Comparison of ENCODE assay signal across 11 cellular contexts in the genomic region with DNA sequence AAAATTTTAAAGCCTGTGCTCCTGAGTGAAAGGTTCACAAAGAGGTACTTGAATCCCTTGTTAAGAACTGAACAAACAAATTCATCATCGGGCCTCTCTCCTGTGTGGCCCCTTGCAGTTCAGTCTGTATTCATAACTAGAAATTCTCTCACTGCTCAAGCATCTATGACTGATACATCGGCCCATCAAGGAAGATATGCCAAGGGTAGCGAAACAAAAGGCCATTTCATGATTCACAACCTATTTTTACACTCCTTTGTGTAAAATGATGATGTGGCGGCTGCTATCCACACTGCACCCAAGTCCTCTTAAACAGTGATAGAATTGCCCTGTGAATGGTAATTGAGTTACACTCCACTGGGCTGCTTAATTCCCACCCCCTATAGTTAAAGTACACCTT.
DNase-seq lines count a peak whose midpoint lies in the region; ATAC-seq and TF ChIP-seq lines count a peak whose summit lies in the region.
"Had no signal": no experiment of that assay in that cellular context is flagged by ENCODE, and none has a peak within 500 bp of the region (broad histone marks: within the 10 kb centered on the region; RNA-seq: fewer than 3 reads in every experiment).

No MANE protein-coding gene starts in this region.

- no peaks in the 10 kb centered on the region for H3F3A ChIP-seq in neural cell (ENCODE audit: insufficient read depth, low read length, poor library complexity, severe bottlenecking)

- H3K79me2 ChIP-seq in neural cell (replicated peaks; ENCODE audit: insufficient read depth, low read length), result no peaks in the 10 kb centered on the region

- no peaks in the 10 kb centered on the region for H4K20me1 ChIP-seq in neural cell (ENCODE audit: insufficient read depth)

- peak overlapping the region; percentile 26 for H3K4me2 ChIP-seq in neural cell (ENCODE audit: low read length)

- TF ChIP-seq RAD21 in neural cell (conservative IDR thresholded peaks at IDR 0.05), result no peak

- peak overlapping the region; percentile 1 for H3K4me3 ChIP-seq in neural cell (ENCODE audit: low read length)
- H3K4me3 ChIP-seq: mucosa of descending colon, thoracic aorta had no signal

- no peaks in the 10 kb centered on the region for H3K36me3 ChIP-seq in neural cell (ENCODE audit: insufficient read depth, low read length)
- H3K36me3 ChIP-seq: thoracic aorta had no signal

- intact Hi-C loops in posterior cingulate gyrus (cut with DNase I), result no loop called here

- no peaks in the 10 kb centered on the region for H3K9me3 ChIP-seq in neural cell (ENCODE audit: low read length)
- H3K9me3 ChIP-seq: mucosa of descending colon, thoracic aorta had no signal

- TF ChIP-seq EP300 in neural cell (conservative IDR thresholded peaks at IDR 0.05; ENCODE audit: poor library complexity, severe bottlenecking), result peak; percentile 36

- no peak for TF ChIP-seq CTCF in neural cell (IDR thresholded peaks at IDR 0.05; ENCODE audit: poor library complexity, severe bottlenecking)

- peak overlapping the region; percentile 36 for H3K9ac ChIP-seq in neural cell (ENCODE audit: low read length)

- no peaks in the 10 kb centered on the region for H3K27me3 ChIP-seq in neural cell (ENCODE audit: insufficient read depth, low read depth, low read length)

- H2AFZ ChIP-seq in neural cell (ENCODE audit: low read depth, low read length), result peak overlapping the region; percentile 17

- peak overlapping the region; percentile 71 for H3K27ac ChIP-seq in neural cell (ENCODE audit: low read length)
- H3K27ac ChIP-seq: thoracic aorta had no signal

- no peaks in the 10 kb centered on the region for H3K9me2 ChIP-seq in neural cell (ENCODE audit: insufficient read depth, low read length)

- DNase-seq in DMS79 treated with DMSO at 0.1 percent for 48 hours (lab: John Stamatoyannopoulos, UW), result peak; percentile 75
- peak; percentile 55 for DNase-seq in NCI-H128 (lab: John Stamatoyannopoulos, UW; ENCODE audit: unreplicated experiment)
- DNase-seq in amniotic stem cell (lab: John Stamatoyannopoulos, UW), result peak; percentile 43
- no peak for DNase-seq in stimulated activated CD4-positive, alpha-beta T cell treated with anti-CD3 and anti-CD28 coated beads, Interleukin-4, amount 100 ng/mL, for 4 hours
- no peak for DNase-seq in germinal center (ENCODE audit: low spot score)
- DNase-seq in posterior cingulate gyrus, result no peak
- DNase-seq: activated effector memory CD4-positive, alpha-beta T cell treated with Interleukin-2 at 50 U/mL for 16 hours; mucosa of descending colon had no signal

- no peak for ATAC-seq in GM19463 (IDR thresholded peaks at IDR 0.05; ENCODE audit: unreplicated experiment)
- ATAC-seq: mucosa of descending colon had no signal

TF ChIP-seq in neural cell, 6 proteins besides CTCF, POLR2A, EP300 and RAD21:
- TF ChIP-seq EZH2 (IDR thresholded peaks at IDR 0.05; ENCODE audit: borderline replicate concordance, insufficient read depth, low read length, poor library complexity, severe bottlenecking), result no peak
- no peak for TF ChIP-seq TAF1 (IDR thresholded peaks at IDR 0.05; ENCODE audit: low read depth)
- no peak for TF ChIP-seq MXI1 (conservative IDR thresholded peaks at IDR 0.05; ENCODE audit: poor library complexity, severe bottlenecking)
- TF ChIP-seq SMC3 (conservative IDR thresholded peaks at IDR 0.05; ENCODE audit: poor library complexity), result no peak
- TF ChIP-seq, protein P1, sequence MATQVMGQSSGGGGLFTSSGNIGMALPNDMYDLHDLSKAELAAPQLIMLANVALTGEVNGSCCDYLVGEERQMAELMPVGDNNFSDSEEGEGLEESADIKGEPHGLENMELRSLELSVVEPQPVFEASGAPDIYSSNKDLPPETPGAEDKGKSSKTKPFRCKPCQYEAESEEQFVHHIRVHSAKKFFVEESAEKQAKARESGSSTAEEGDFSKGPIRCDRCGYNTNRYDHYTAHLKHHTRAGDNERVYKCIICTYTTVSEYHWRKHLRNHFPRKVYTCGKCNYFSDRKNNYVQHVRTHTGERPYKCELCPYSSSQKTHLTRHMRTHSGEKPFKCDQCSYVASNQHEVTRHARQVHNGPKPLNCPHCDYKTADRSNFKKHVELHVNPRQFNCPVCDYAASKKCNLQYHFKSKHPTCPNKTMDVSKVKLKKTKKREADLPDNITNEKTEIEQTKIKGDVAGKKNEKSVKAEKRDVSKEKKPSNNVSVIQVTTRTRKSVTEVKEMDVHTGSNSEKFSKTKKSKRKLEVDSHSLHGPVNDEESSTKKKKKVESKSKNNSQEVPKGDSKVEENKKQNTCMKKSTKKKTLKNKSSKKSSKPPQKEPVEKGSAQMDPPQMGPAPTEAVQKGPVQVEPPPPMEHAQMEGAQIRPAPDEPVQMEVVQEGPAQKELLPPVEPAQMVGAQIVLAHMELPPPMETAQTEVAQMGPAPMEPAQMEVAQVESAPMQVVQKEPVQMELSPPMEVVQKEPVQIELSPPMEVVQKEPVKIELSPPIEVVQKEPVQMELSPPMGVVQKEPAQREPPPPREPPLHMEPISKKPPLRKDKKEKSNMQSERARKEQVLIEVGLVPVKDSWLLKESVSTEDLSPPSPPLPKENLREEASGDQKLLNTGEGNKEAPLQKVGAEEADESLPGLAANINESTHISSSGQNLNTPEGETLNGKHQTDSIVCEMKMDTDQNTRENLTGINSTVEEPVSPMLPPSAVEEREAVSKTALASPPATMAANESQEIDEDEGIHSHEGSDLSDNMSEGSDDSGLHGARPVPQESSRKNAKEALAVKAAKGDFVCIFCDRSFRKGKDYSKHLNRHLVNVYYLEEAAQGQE (IDR thresholded peaks at IDR 0.05; ENCODE audit: borderline replicate concordance), result no peak

Comparison
In these comparisons a context has a peak if more than half of its experiments do, and no peak if none do; other contexts are left out.
1. DNase-seq: peak in DMS79 treated with DMSO at 0.1 percent for 48 hours (single experiment), NCI-H128 (single experiment) and amniotic stem cell (single experiment); none in stimulated activated CD4-positive, alpha-beta T cell treated with anti-CD3 and anti-CD28 coated beads, Interleukin-4, amount 100 ng/mL, for 4 hours (0 of 2), germinal center (single experiment) and posterior cingulate gyrus (0 of 10).